Comparison of ENCODE assay signal across 1 cellular context in the genomic region with DNA sequence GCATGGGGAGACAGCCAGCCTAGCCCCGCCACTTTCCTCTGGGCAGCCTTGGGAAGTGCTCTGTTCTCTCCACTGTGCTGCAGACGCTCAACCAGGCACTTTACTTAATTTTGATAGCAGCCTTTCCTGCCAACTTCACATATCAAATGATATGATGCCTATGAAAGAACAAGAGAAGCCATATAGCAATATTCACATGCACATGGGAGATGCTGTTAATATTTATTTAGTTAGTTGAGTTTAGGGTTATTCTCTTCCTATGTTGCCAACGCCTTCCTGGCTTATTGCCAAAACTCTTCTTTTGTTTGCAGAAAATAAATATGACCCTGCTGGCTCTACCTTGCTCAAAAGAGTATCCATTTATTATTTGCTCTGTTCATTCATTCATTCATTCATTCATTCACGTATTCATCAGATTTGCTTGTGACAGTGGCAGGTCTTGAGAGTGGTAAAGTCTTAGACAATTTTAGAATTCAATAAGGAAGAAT.
TF ChIP-seq lines count a peak whose summit lies in the region.

No MANE protein-coding gene starts in this region.

TF ChIP-seq in endothelial cell of umbilical vein, 7 proteins besides CTCF, POLR2A, EP300 and RAD21:
- TF ChIP-seq POLR2AphosphoS5 (IDR thresholded peaks at IDR 0.05; ENCODE audit: insufficient read depth, low read depth, low read length) (no peak), FOS (IDR thresholded peaks at IDR 0.05; ENCODE audit: borderline replicate concordance, insufficient read depth, low read length) (no peak), GATA2 (IDR thresholded peaks at IDR 0.05; ENCODE audit: insufficient read depth, insufficient read length, low read depth, low read length) (no peak), MYC (IDR thresholded peaks at IDR 0.05; ENCODE audit: low read depth, low read length) (no peak), JUN (IDR thresholded peaks at IDR 0.05; ENCODE audit: borderline replicate concordance, insufficient read depth, insufficient read length, low read depth) (no peak), EZH2 (IDR thresholded peaks at IDR 0.05; ENCODE audit: borderline replicate concordance, low read depth, low read length, severe bottlenecking) (no peak)
- TF ChIP-seq, protein P1, sequence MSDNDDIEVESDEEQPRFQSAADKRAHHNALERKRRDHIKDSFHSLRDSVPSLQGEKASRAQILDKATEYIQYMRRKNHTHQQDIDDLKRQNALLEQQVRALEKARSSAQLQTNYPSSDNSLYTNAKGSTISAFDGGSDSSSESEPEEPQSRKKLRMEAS (IDR thresholded peaks at IDR 0.05; ENCODE audit: insufficient read depth, insufficient read length): no peak
